8 cellular contexts compared by ENCODE assay signal in the genomic region with DNA sequence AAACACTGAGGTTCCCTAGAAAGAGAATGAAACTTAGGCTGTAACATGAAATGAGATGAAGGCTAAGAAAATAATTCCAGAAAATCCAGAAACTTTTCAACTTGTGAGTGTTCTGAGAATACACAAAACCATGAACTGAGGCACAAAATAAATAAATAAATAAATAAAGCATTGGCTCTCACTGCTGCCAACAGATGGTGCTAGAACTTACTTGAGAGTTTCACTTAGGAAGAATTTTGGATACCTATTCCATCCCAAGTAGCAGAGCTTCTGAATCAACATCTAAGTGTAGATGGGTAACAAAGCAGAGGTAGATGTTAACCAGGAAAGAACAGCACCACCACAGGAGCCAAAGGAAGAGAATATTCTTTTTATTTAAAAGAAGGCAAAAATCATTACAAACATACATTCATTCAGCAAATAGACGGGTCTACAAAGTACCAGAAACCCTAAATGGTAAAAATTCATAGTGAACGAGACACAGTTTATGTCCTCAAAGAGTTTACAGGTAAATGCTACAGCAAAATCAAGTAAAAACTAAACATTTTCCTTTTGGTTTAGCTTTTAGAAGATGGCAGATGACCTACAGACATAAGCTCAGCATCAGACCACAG. TPM values are rescaled to one million over a fixed set of nuclear protein-coding genes. Genes with fewer than 3 reads are reported as not detected.
A peak's percentile ranks its signal among the peaks of the same experiment; 100 is the strongest.
DNase-seq lines count a peak whose midpoint lies in the region; ATAC-seq and TF ChIP-seq lines count a peak whose summit lies in the region.

No MANE protein-coding gene starts in this region.

- no TSS peak for BruUV-seq in Calu3 (replicated peaks; lab: Mats Ljungman, UMichigan)

- H3K27me3 ChIP-seq in mesenchymal stem cell (ENCODE audit: control insufficient read depth in 1 of 2, insufficient read depth in 1 of 2, low read length in 2 of 2) = no peaks in the 10 kb centered on the region

- peaks cover 59% of the 10 kb centered on the region for H3K4me1 Mint-ChIP-seq in Calu3 (ENCODE audit: low read depth, unreplicated experiment)
- H3K4me1 Mint-ChIP-seq in activated naive CD4-positive, alpha-beta T cell treated with anti-CD3 and anti-CD28 coated beads for 36 hours (ENCODE audit: low read depth) = no peaks in the 10 kb centered on the region

- no peak overlapping the region for H2AFZ ChIP-seq in mesenchymal stem cell (ENCODE audit: low read depth, low read length)

- no peaks in the 10 kb centered on the region for H3K9me3 Mint-ChIP-seq in Calu3 (ENCODE audit: low read depth, unreplicated experiment)
- H3K9me3 Mint-ChIP-seq in activated naive CD4-positive, alpha-beta T cell treated with anti-CD3 and anti-CD28 coated beads for 36 hours = no peaks in the 10 kb centered on the region

- H2BK12ac ChIP-seq in mesenchymal stem cell (ENCODE audit: low read length in 2 of 2) = no peak overlapping the region

- TF ChIP-seq CTCF in Calu3 (IDR thresholded peaks at IDR 0.05; ENCODE audit: unreplicated experiment) (peak; percentile 15), astrocyte of the cerebellum (IDR thresholded peaks at IDR 0.05; ENCODE audit: low read depth, low read length, missing control alignments) (peak; percentile 41)

- no peak overlapping the region for H4K8ac ChIP-seq in mesenchymal stem cell (ENCODE audit: low read length)

- no peak for ATAC-seq in HG03135 (IDR thresholded peaks at IDR 0.05; ENCODE audit: unreplicated experiment)

- no peaks in the 10 kb centered on the region for H3K79me1 ChIP-seq in mesenchymal stem cell (replicated peaks; ENCODE audit: low read length, poor library complexity, severe bottlenecking)

- H2BK15ac ChIP-seq in mesenchymal stem cell (ENCODE audit: low read depth, poor library complexity, severe bottlenecking) = no peak overlapping the region

- peaks cover 4% of the 10 kb centered on the region for H3K4me1 ChIP-seq in mesenchymal stem cell (ENCODE audit: control insufficient read depth, insufficient read depth, low read depth, low read length)

- H3K18ac ChIP-seq in mesenchymal stem cell (ENCODE audit: low read depth in 1 of 2, low read length in 2 of 2) = no peak overlapping the region

- no peak overlapping the region for H3K23ac ChIP-seq in mesenchymal stem cell (ENCODE audit: low read length in 2 of 2)

- H3K9me3 ChIP-seq in mesenchymal stem cell (ENCODE audit: control insufficient read depth, low read length) = no peaks in the 10 kb centered on the region

- intact Hi-C loops in Calu3 (cut with micrococcal nuclease; ENCODE audit: unreplicated experiment) = loop anchor here (5.0 kb wide), 3 partner anchors 35 to 180 kb away; no protein-coding TSS in a partner anchor
- intact Hi-C loops in activated naive CD4-positive, alpha-beta T cell treated with anti-CD3 and anti-CD28 coated beads for 36 hours (cut with micrococcal nuclease) = loop anchor here (1.0 to 5.0 kb wide), 3 partner anchors 17 to 180 kb away; partner anchors contain the start of gene EPS8

- no peak overlapping the region for H3K14ac ChIP-seq in mesenchymal stem cell (ENCODE audit: low read length in 2 of 2)

- H3K36me3 Mint-ChIP-seq in Calu3 (ENCODE audit: insufficient read depth, unreplicated experiment) = peaks cover 6% of the 10 kb centered on the region
- no peaks in the 10 kb centered on the region for H3K36me3 Mint-ChIP-seq in activated naive CD4-positive, alpha-beta T cell treated with anti-CD3 and anti-CD28 coated beads for 36 hours (ENCODE audit: low read depth)

- H3K27ac ChIP-seq in mesenchymal stem cell (ENCODE audit: low read length, poor library complexity, severe bottlenecking) = peak overlapping the region; percentile 37

- no peak overlapping the region for H3K9ac ChIP-seq in mesenchymal stem cell (ENCODE audit: low read length)

- no peak overlapping the region for H3K4me3 Mint-ChIP-seq in Calu3 (ENCODE audit: low read depth, unreplicated experiment)
- H3K4me3 Mint-ChIP-seq in activated naive CD4-positive, alpha-beta T cell treated with anti-CD3 and anti-CD28 coated beads for 36 hours = no peak overlapping the region

- H3K4ac ChIP-seq in mesenchymal stem cell (ENCODE audit: low read depth in 1 of 2, low read length in 2 of 2) = no peak overlapping the region

- no peak overlapping the region for H2BK120ac ChIP-seq in mesenchymal stem cell (ENCODE audit: low read depth, low read length)

- H3K36me3 ChIP-seq in mesenchymal stem cell (ENCODE audit: control insufficient read depth in 1 of 2, insufficient read depth in 2 of 2, low read depth in 1 of 2, low read length in 2 of 2) = no peaks in the 10 kb centered on the region

- H2BK5ac ChIP-seq in mesenchymal stem cell (ENCODE audit: low read depth, low read length, poor library complexity, severe bottlenecking) = no peak overlapping the region

- peak overlapping the region; percentile 86 for H3K27ac Mint-ChIP-seq in Calu3 (ENCODE audit: unreplicated experiment)
- H3K27ac Mint-ChIP-seq in activated naive CD4-positive, alpha-beta T cell treated with anti-CD3 and anti-CD28 coated beads for 36 hours = no peak overlapping the region

- H3K27me3 Mint-ChIP-seq in Calu3 (ENCODE audit: unreplicated experiment) = no peaks in the 10 kb centered on the region
- H3K27me3 Mint-ChIP-seq in activated naive CD4-positive, alpha-beta T cell treated with anti-CD3 and anti-CD28 coated beads for 36 hours (ENCODE audit: low read depth) = peaks cover 7% of the 10 kb centered on the region

- 100% methylated on average over 2 of the region's 2 CpGs for WGBS in mesenchymal stem cell

- DNase-seq in Calu3 (no peak), KBM-7 (peak; percentile 24), astrocyte of the cerebellum (ENCODE audit: low read depth) (no peak), mesenchymal stem cell (peak; percentile 32), mucosa of gallbladder (ENCODE audit: low spot score) (no peak)
- no peak for DNase-seq in stimulated activated CD4-positive, alpha-beta T cell treated with anti-CD3 and anti-CD28 coated beads, Interleukin-4, amount 100 ng/mL, for 24 hours
- DNase-seq in activated naive CD4-positive, alpha-beta T cell treated with anti-CD3 and anti-CD28 coated beads for 36 hours = no peak

- H3K4me3 ChIP-seq in astrocyte of the cerebellum (ENCODE audit: low read depth, low read length) (no peak overlapping the region), mesenchymal stem cell (ENCODE audit: insufficient read depth in 1 of 2, low read depth in 1 of 2, low read length in 2 of 2) (no peak overlapping the region)

- H2AK5ac ChIP-seq in mesenchymal stem cell (ENCODE audit: low read length, severe bottlenecking) = peak overlapping the region; percentile 89

- H3K4me2 ChIP-seq in mesenchymal stem cell (ENCODE audit: low read length, poor library complexity, severe bottlenecking) = no peak overlapping the region

- H4K91ac ChIP-seq in mesenchymal stem cell (ENCODE audit: low read length) = no peak overlapping the region

- CTCF ChIA-PET in Calu3 (lab: Charles Lee) = interaction anchor here (0.7 to 1.3 kb wide), 2 partner anchors 172 to 188 kb away, joined by 3 read pairs; no protein-coding TSS in a partner anchor
- CTCF ChIA-PET in activated naive CD4-positive, alpha-beta T cell treated with anti-CD3 and anti-CD28 coated beads for 36 hours (lab: Charles Lee) = interaction anchor here (1.4 to 1.6 kb wide), 3 partner anchors 18 to 85 kb away, joined by 4 to 6 read pairs (median 5); no protein-coding TSS in a partner anchor

- in situ Hi-C loops in KBM-7 (cut with MboI; ENCODE audit: low pct_unique_long_range_greater_than_20kb, low sequenced_read_pairs) (no loop called here), astrocyte of the cerebellum (cut with HindIII; ENCODE audit: low sequenced_read_pairs) (no loop called here)

RNA-seq across cellular contexts. Expression of gene EPS8, which starts 16.7 kb away (rescaled TPM):
- total RNA-seq in Calu3 (2022) = 97.5 and 108 TPM in 2 replicates
- 61.8 TPM for polyA plus RNA-seq in mesenchymal stem cell (2013, experiment 1 of 2)
- polyA plus RNA-seq in mesenchymal stem cell (2013, experiment 2 of 2) = 60.9 TPM
- 1 to 10 TPM; 3.2 to 5.6 TPM for total RNA-seq in activated naive CD4-positive, alpha-beta T cell treated with anti-CD3 and anti-CD28 coated beads for 36 hours
- total RNA-seq in mucosa of gallbladder = 150 TPM

Comparison
In these comparisons a context has a peak if more than half of its experiments do, and no peak if none do; other contexts are left out.
1. DNase-seq: peak in KBM-7 (single experiment) and mesenchymal stem cell (single experiment); none in Calu3 (single experiment), astrocyte of the cerebellum (single experiment), stimulated activated CD4-positive, alpha-beta T cell treated with anti-CD3 and anti-CD28 coated beads, Interleukin-4, amount 100 ng/mL, for 24 hours (single experiment), activated naive CD4-positive, alpha-beta T cell treated with anti-CD3 and anti-CD28 coated beads for 36 hours (single experiment) and mucosa of gallbladder (single experiment).
2. RNA of gene EPS8, which starts 16.7 kb away (total RNA-seq): 150 TPM in mucosa of gallbladder (single experiment) and 97.5 to 108 TPM in Calu3; 3.2 to 5.6 TPM in activated naive CD4-positive, alpha-beta T cell treated with anti-CD3 and anti-CD28 coated beads for 36 hours; every median in the first group is over 10 times any median in the second.